ENCODE assay signal across 8 cellular contexts in the genomic region with DNA sequence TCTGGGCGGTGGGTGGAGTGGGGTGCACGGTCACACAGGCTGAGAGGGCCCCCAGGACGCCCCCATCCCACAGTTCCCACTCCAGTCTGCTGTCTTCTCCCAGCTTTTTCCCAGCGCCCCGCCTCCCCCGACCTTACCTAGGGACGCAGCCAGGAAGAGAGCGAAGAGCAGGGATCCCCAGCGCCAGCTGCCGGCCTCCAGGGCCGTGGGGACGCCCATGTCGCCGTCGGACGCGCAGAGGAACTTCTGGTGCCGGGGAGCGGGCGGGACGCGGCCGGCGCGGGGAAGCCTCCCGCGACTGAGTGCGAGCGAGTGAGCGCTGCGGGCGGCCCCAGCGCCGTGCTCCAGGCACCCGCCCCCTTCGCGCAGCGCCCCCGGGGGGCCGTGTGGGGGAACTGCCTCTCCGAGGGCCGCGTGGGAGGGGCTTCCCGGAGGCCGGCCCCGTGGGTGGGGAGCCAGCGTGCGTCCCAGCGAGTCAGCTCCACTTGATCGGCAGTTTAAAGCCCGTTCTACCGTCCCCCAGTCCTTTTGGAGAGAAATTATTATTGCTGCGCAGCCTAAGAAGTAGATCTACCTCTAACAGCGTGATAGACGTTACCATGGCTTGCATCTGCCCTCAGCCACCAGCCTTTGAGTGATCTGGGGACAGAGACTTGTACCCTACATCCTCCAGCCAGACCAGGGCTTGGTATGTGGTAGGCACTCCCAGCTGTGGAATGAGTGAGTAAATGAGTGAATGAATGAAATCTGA. TPM values are rescaled to one million over a fixed set of nuclear protein-coding genes. Genes with fewer than 3 reads are reported as not detected.
DNase-seq lines count a peak whose midpoint lies in the region; ATAC-seq, FAIRE-seq and TF ChIP-seq lines count a peak whose summit lies in the region.

A gene (minus strand): TSS at position 300 of the 751 bp plus-strand sequence. CDS start 81 bp downstream, at position 219.

- H3K9me3 Mint-ChIP-seq in central memory CD8-positive, alpha-beta T cell: no peaks in the 10 kb centered on the region

- no peaks in the 10 kb centered on the region for H3K9me3 ChIP-seq in kidney (ENCODE audit: control insufficient read depth in 1 of 2, low read length in 2 of 2)

- H3K9ac ChIP-seq in kidney (ENCODE audit: low read length in 2 of 2): peak within 1 kb of the TSS; percentile 43 to 81

- intact Hi-C loops in kidney (cut with DNase I): no loop called here

- peak within 1 kb of the TSS; percentile 89 for H3K4me3 Mint-ChIP-seq in central memory CD8-positive, alpha-beta T cell

- DNase-seq in NCI-H146 treated with DMSO at 0.1 percent for 48 hours (lab: John Stamatoyannopoulos, UW; ENCODE audit: unreplicated experiment) (peak; percentile 46), kidney (peak; percentile 96), T1000 (lab: John Stamatoyannopoulos, UW) (no peak)
- DNase-seq in activated CD4-positive, CD25-positive, alpha-beta regulatory T cell treated with anti-CD3 and anti-CD28 coated beads, Interleukin-2, amount 50 U/mL, for 72 hours: peak; percentile 98
- DNase-seq in central memory CD8-positive, alpha-beta T cell (ENCODE audit: low spot score in 2 of 2): peak; percentile 96 to 98
- peak; percentile 89 to 96 for DNase-seq in stimulated activated CD4-positive, alpha-beta T cell treated with anti-CD3 and anti-CD28 coated beads, Interleukin-15, amount 100 ng/mL, for 48 hours (ENCODE audit: low read depth in 2 of 2)

- ATAC-seq in HG02642 (IDR thresholded peaks at IDR 0.05; ENCODE audit: poor library complexity, unreplicated experiment): peak; percentile 65
- ATAC-seq in central memory CD8-positive, alpha-beta T cell (replicated peaks; ENCODE audit: extremely low read depth, poor library complexity, severe bottlenecking): peak; percentile 69

- peak within 1 kb of the TSS; percentile 66 to 71 for H3K4me3 ChIP-seq in kidney (ENCODE audit: low read length in 2 of 2)

- peak; percentile 85 for TF ChIP-seq CTCF in GM12872 (IDR thresholded peaks at IDR 0.05; ENCODE audit: insufficient read depth, low read depth, low read length)
- TF ChIP-seq CTCF in kidney (IDR thresholded peaks at IDR 0.05; ENCODE audit: borderline replicate concordance, extremely low read depth, insufficient read depth): peak; percentile 61

- H3K27ac Mint-ChIP-seq in central memory CD8-positive, alpha-beta T cell (ENCODE audit: low read depth): peak within 1 kb of the TSS; percentile 77

- H3K4me1 ChIP-seq in kidney (ENCODE audit: control insufficient read depth in 1 of 2, insufficient read depth in 1 of 2, low read depth in 1 of 2, low read length in 2 of 2): peaks cover 7 to 46% of the 10 kb centered on the region in 2 donors

- H3K27me3 Mint-ChIP-seq in central memory CD8-positive, alpha-beta T cell: no peaks in the 10 kb centered on the region

- peaks cover 59% of the 10 kb centered on the region for H3K4me1 Mint-ChIP-seq in central memory CD8-positive, alpha-beta T cell

- peaks cover 21% of the 10 kb centered on the region for H3K36me3 Mint-ChIP-seq in central memory CD8-positive, alpha-beta T cell (ENCODE audit: insufficient read depth)

- H3K36me3 ChIP-seq in kidney (ENCODE audit: control insufficient read depth in 1 of 2, insufficient read depth in 2 of 2, low read length in 2 of 2): no peaks in the 10 kb centered on the region

- no peak for FAIRE-seq in kidney (lab: Jason Lieb, UNC)

- peak within 1 kb of the TSS; percentile 59 to 79 for H3K27ac ChIP-seq in kidney (ENCODE audit: low read depth in 2 of 2, low read length in 2 of 2)

RNA-seq across cellular contexts. Expression of the gene that starts here (rescaled TPM):
- 66.6 TPM for total RNA-seq in kidney
- 32.1 TPM for polyA plus RNA-seq in kidney (ENCODE audit: insufficient read depth, low read depth, low replicate concordance)
